ENCODE assay signal across 8 cellular contexts in the genomic region with DNA sequence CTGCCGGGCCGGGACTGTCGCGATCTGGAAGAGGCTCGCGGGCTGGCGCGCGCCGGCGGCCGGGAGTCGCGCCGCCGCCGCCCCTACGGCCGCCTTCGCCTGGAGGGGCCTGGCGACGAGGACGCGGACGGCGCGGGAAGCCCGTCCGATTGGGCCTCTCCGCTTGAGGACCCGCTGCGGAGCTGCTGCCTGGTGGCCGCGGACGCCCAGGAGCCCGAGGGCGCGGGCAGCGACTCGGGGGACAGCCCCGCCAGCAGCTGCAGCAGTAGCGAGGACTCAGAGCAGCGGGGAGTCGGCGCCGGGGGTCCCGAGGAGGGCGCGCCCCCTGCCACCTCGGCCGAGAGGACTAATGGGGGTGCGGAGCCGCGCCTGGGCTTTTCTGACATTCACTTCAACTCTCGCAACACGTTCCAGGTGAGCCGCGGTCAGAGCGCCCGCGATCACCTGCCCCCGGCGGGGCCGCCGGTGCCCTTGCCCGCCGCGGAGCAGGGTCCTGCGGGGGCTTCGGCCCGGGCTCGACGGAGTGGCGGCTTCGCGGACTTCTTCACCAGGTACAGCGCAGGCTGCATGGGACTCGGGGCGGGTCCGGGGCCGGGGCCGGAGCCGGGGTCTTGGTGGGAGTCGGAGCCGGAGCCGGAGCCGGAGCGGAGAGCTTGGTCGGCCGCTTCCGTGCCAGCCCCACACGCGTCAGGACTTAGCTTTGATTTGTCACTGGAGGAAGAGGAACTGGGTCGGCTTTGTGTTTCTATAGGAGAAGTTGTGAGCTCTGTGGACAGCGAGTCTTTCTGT. TPM values are rescaled to one million over a fixed set of nuclear protein-coding genes. Genes with fewer than 3 reads are reported as not detected.
DNase-seq lines count a peak whose midpoint lies in the region; ATAC-seq, FAIRE-seq and TF ChIP-seq lines count a peak whose summit lies in the region.

No MANE protein-coding gene starts in this region.

- H3K79me2 ChIP-seq in astrocyte (ENCODE audit: insufficient read depth, low read length) (peaks cover 46% of the 10 kb centered on the region), hepatocyte (peaks cover 48% of the 10 kb centered on the region)

- no peaks in the 10 kb centered on the region for H3K36me3 ChIP-seq in Peyer's patch
- no peaks in the 10 kb centered on the region for H3K36me3 ChIP-seq in astrocyte (ENCODE audit: insufficient read depth, low read length)
- H3K36me3 ChIP-seq in hepatocyte (replicated peaks; ENCODE audit: insufficient read depth, low read depth), result no peaks in the 10 kb centered on the region
- no peaks in the 10 kb centered on the region for H3K36me3 ChIP-seq in prostate gland

- H3K9me3 ChIP-seq in Peyer's patch (no peaks in the 10 kb centered on the region), astrocyte (ENCODE audit: insufficient read depth, low read depth, low read length) (no peaks in the 10 kb centered on the region), hepatocyte (ENCODE audit: low read depth) (no peaks in the 10 kb centered on the region), prostate gland (no peaks in the 10 kb centered on the region)

- no peaks in the 10 kb centered on the region for H3K36me3 Mint-ChIP-seq in astrocyte (ENCODE audit: low read depth, unreplicated experiment)

- H3K4me1 ChIP-seq in Peyer's patch (peaks cover 0 to 24% (median 4%) of the 10 kb centered on the region in 4 donors), astrocyte (ENCODE audit: insufficient read depth, low read length) (peaks cover 8% of the 10 kb centered on the region), hepatocyte (ENCODE audit: insufficient read depth) (peaks cover 5% of the 10 kb centered on the region), prostate gland (replicated peaks) (no peaks in the 10 kb centered on the region)

- H4K20me1 ChIP-seq in astrocyte (ENCODE audit: insufficient read depth, low read length) (peaks cover 31% of the 10 kb centered on the region), hepatocyte (ENCODE audit: insufficient read depth, poor library complexity, severe bottlenecking) (peaks cover 6% of the 10 kb centered on the region)

- H3K27me3 ChIP-seq in Peyer's patch, result no peaks in the 10 kb centered on the region
- H3K27me3 ChIP-seq in astrocyte (ENCODE audit: insufficient read depth, low read length), result no peaks in the 10 kb centered on the region
- no peaks in the 10 kb centered on the region for H3K27me3 ChIP-seq in hepatocyte
- H3K27me3 ChIP-seq in prostate gland (replicated peaks; ENCODE audit: insufficient read depth), result no peaks in the 10 kb centered on the region

- WGBS in hepatocyte (ENCODE audit: low lambda C conversion rate, missing lambda C conversion rate), result under 1% methylated on average over 51 of the region's 95 CpGs
- 1% methylated on average over 85 of the region's 95 CpGs for WGBS in prostate gland

- no peaks in the 10 kb centered on the region for H3K9me2 ChIP-seq in hepatocyte (replicated peaks; ENCODE audit: insufficient read depth)

- no peaks in the 10 kb centered on the region for H3K4me1 Mint-ChIP-seq in astrocyte (ENCODE audit: low read depth, unreplicated experiment)

- peak overlapping the region; percentile 86 for H3K27ac Mint-ChIP-seq in astrocyte (ENCODE audit: unreplicated experiment)

- no peaks in the 10 kb centered on the region for H3K9me3 Mint-ChIP-seq in astrocyte (ENCODE audit: unreplicated experiment)

- peak overlapping the region; percentile 91 for H3K9ac ChIP-seq in astrocyte (ENCODE audit: low read length)

- intact Hi-C loops in prostate gland (cut with DNase I), result loop anchor here (2.0 kb wide), 1 partner anchor 42 kb away; no protein-coding TSS in a partner anchor

- peak; percentile 74 for DNase-seq in Daoy (ENCODE audit: low read depth)
- DNase-seq in Peyer's patch, result peak; percentile 70 to 85 (median 78)
- DNase-seq in astrocyte (ENCODE audit: low read depth), result peak; percentile 67
- peak; percentile 74 for DNase-seq in hepatocyte (ENCODE audit: low spot score)
- peak; percentile 70 for DNase-seq in prostate gland (ENCODE audit: low spot score)
- DNase-seq in NCI-H128 (lab: John Stamatoyannopoulos, UW; ENCODE audit: unreplicated experiment), result no peak

- ATAC-seq in GM21360 (IDR thresholded peaks at IDR 0.05; ENCODE audit: unreplicated experiment) (peak; percentile 60), HG03558 (IDR thresholded peaks at IDR 0.05; ENCODE audit: extremely low read depth, unreplicated experiment) (peak; percentile 30)

- no peaks in the 10 kb centered on the region for H3K27me3 Mint-ChIP-seq in astrocyte (ENCODE audit: low read depth, unreplicated experiment)

- H2AFZ ChIP-seq in astrocyte (ENCODE audit: low read depth, low read length), result peak overlapping the region; percentile 81
- peak overlapping the region; percentile 57 for H2AFZ ChIP-seq in hepatocyte

- FAIRE-seq in astrocyte (lab: Jason Lieb, UNC), result no peak

- TF ChIP-seq POLR2A in Peyer's patch (IDR thresholded peaks at IDR 0.05) (peak; percentile 72 to 76), prostate gland (IDR thresholded peaks at IDR 0.05) (peak; percentile 63)

- peak overlapping the region; percentile 88 for H3K4me2 ChIP-seq in astrocyte (ENCODE audit: low read length)
- peak overlapping the region; percentile 77 for H3K4me2 ChIP-seq in hepatocyte

- no peak for TF ChIP-seq CTCF in Peyer's patch (IDR thresholded peaks at IDR 0.05)
- no peak for TF ChIP-seq CTCF in astrocyte (IDR thresholded peaks at IDR 0.05; ENCODE audit: insufficient read depth, low read depth, low read length)
- no peak for TF ChIP-seq CTCF in hepatocyte (IDR thresholded peaks at IDR 0.05; ENCODE audit: poor library complexity)
- TF ChIP-seq CTCF in prostate gland (IDR thresholded peaks at IDR 0.05), result no peak

- H3K27ac ChIP-seq in Peyer's patch (peak overlapping the region; percentile 80 to 97 (median 90)), astrocyte (ENCODE audit: low read depth, low read length) (peak overlapping the region; percentile 83), hepatocyte (peak overlapping the region; percentile 91), prostate gland (peak overlapping the region; percentile 95 to 97)

- H3K4me3 Mint-ChIP-seq in astrocyte (ENCODE audit: unreplicated experiment), result peak overlapping the region; percentile 99

- H3K4me3 ChIP-seq in Peyer's patch (peak overlapping the region; percentile 62 to 82 (median 72)), astrocyte (ENCODE audit: insufficient read depth, low read depth, low read length) (peak overlapping the region; percentile 82), hepatocyte (peak overlapping the region; percentile 79), prostate gland (peak overlapping the region; percentile 77 to 81)

RNA-seq across cellular contexts. Expression of gene TBC1D12, which starts 0.9 kb away (rescaled TPM):
- total RNA-seq in Daoy (2014; rRNA removed; shearing (Covaris generic)), result 8.1 and 10.9 TPM in 2 replicates
- total RNA-seq in Peyer's patch (10 to 100 TPM; 16.5 to 30.6 (median 24.5) TPM), astrocyte (6.9 and 7.6 TPM in 2 replicates), hepatocyte (15.6 and 26.1 TPM in 2 replicates), prostate gland (10 to 100 TPM; 13.8 to 22.3 TPM)
- 7.7 and 9.2 TPM in 2 replicates for polyA plus RNA-seq in hepatocyte

RNA-seq across cellular contexts. Expression of gene NOC3L, which starts 40.5 kb away (rescaled TPM):
- 46.3 and 48.6 TPM in 2 replicates for total RNA-seq in Daoy (2014; rRNA removed; shearing (Covaris generic))
- total RNA-seq in Peyer's patch, result 10 to 100 TPM in 2 of 4 donors, 1 to 10 TPM in 2; 6.1 to 23.1 (median 9.2) TPM
- 20.2 and 21.6 TPM in 2 replicates for total RNA-seq in astrocyte
- total RNA-seq in hepatocyte, result 18.8 and 20.5 TPM in 2 replicates
- 9.4 and 10.5 TPM in 2 replicates for polyA plus RNA-seq in hepatocyte
- 10 to 100 TPM; 15.6 to 15.8 TPM for total RNA-seq in prostate gland
